ENCODE assay signal across 13 cellular contexts in genomic region chr17:41906465-41907184, GRCh38. TPM values are rescaled to one million over a fixed set of nuclear protein-coding genes. Genes with fewer than 3 reads are reported as not detected.
DNase-seq lines count a peak whose midpoint lies in the region; ATAC-seq, FAIRE-seq and TF ChIP-seq lines count a peak whose summit lies in the region.
"Had no signal": no experiment of that assay in that cellular context is flagged by ENCODE, and none has a peak within 500 bp of the region (broad histone marks: within the 10 kb centered on the region; RNA-seq: fewer than 3 reads in every experiment).

No MANE protein-coding gene starts in this region.

- no peak for FAIRE-seq in small intestine (lab: Jason Lieb, UNC)

- ATAC-seq in GM18868 (IDR thresholded peaks at IDR 0.05; ENCODE audit: unreplicated experiment) (no peak), HG03571 (IDR thresholded peaks at IDR 0.05; ENCODE audit: unreplicated experiment) (no peak)

- H3K27ac ChIP-seq in RWPE1 (peak overlapping the region; percentile 34), small intestine (ENCODE audit: low read depth in 1 of 2, low read length in 1 of 2) (peak overlapping the region; percentile 28 to 49), sigmoid colon (no peak overlapping the region)

- H3K27me3 ChIP-seq in small intestine (ENCODE audit: control insufficient read depth in 2 of 2, insufficient read depth in 2 of 2, low read length in 2 of 2) (no peaks in the 10 kb centered on the region), sigmoid colon (no peaks in the 10 kb centered on the region)
- H3K27me3 ChIP-seq: brain microvascular endothelial cell had no signal

- DNase-seq in EH (ENCODE audit: low read depth) (peak; percentile 60), RWPE1 (ENCODE audit: low spot score) (no peak), fibroblast of mammary gland (ENCODE audit: low read depth) (peak; percentile 66), small intestine (no peak), sigmoid colon (no peak)
- DNase-seq: activated naive CD4-positive, alpha-beta T cell; foreskin melanocyte; H9; NCI-H226; stimulated activated naive CD4-positive, alpha-beta T cell had no signal

- TF ChIP-seq POLR2A in sigmoid colon (IDR thresholded peaks at IDR 0.05): no peak

- H3K4me3 ChIP-seq in fibroblast of mammary gland (ENCODE audit: control insufficient read depth, low read depth, low read length) (no peak overlapping the region), small intestine (ENCODE audit: low read depth in 1 of 2, low read length in 2 of 2) (no peak overlapping the region), sigmoid colon (no peak overlapping the region)

- 81 to 90% (median 88%) methylated on average over 15 of the region's 15 CpGs for WGBS in small intestine, 3 donors
- 87 to 90% methylated on average over 15 of the region's 15 CpGs for WGBS in sigmoid colon, 2 donors

- no peak for TF ChIP-seq EP300 in sigmoid colon (IDR thresholded peaks at IDR 0.05)

- CTCF ChIA-PET in RWPE1 (lab: Yijun Ruan, JAX): interaction anchor here (0.6 kb wide), 1 partner anchor 146 kb away, joined by 3 read pairs; no protein-coding TSS in a partner anchor

- TF ChIP-seq CTCF in RWPE1 (conservative IDR thresholded peaks at IDR 0.05; ENCODE audit: low read depth): no peak
- TF ChIP-seq CTCF in fibroblast of mammary gland (conservative IDR thresholded peaks at IDR 0.05; ENCODE audit: control insufficient read depth, insufficient read depth, low read depth, low read length): no peak
- no peak for TF ChIP-seq CTCF in sigmoid colon (IDR thresholded peaks at IDR 0.05)

- H3K36me3 ChIP-seq in small intestine (ENCODE audit: control insufficient read depth in 2 of 2, insufficient read depth in 2 of 2, low read length in 2 of 2) (peaks cover 20 to 28% of the 10 kb centered on the region in 2 donors), sigmoid colon (peaks cover 29 to 98% (median 68%) of the 10 kb centered on the region in 4 donors)

- H3K9me3 ChIP-seq in small intestine (ENCODE audit: control insufficient read depth, low read depth): no peaks in the 10 kb centered on the region
- H3K9me3 ChIP-seq in sigmoid colon: no peaks in the 10 kb centered on the region

- intact Hi-C loops in sigmoid colon (cut with DNase I): no loop called here

- POLR2A ChIA-PET in RWPE1 (lab: Yijun Ruan, JAX; ENCODE audit: low non-redundant PET): no interaction called here

- peaks cover 6 to 9% of the 10 kb centered on the region in 2 donors for H3K4me1 ChIP-seq in small intestine (ENCODE audit: control insufficient read depth in 2 of 2, insufficient read depth in 1 of 2, low read depth in 1 of 2, low read length in 1 of 2)
- no peaks in the 10 kb centered on the region for H3K4me1 ChIP-seq in sigmoid colon

RNA-seq across cellular contexts. Expression of gene ACLY, which starts 12.1 kb away (rescaled TPM):
- polyA plus RNA-seq in small intestine (10 to 100 TPM; 44.0 to 55.6 (median 53.2) TPM), sigmoid colon (10 to 100 TPM; 27.0 to 55.1 (median 33.3) TPM)
- 10 to 100 TPM; 41.0 to 56.2 (median 44.7) TPM for total RNA-seq in sigmoid colon

RNA-seq across cellular contexts. Expression of gene ODAD4, which starts 23.8 kb away (rescaled TPM):
- polyA plus RNA-seq in small intestine (under 1 TPM in 1 of 3 donors, not detected in 2; 0.28 TPM), sigmoid colon (under 1 TPM in 1 of 3 donors, not detected in 2; 0.41 TPM)
- 1 to 10 TPM; 1.4 to 2.2 (median 1.6) TPM for total RNA-seq in sigmoid colon

RNA-seq across cellular contexts. Expression of gene KLHL11, which starts 41.4 kb away (rescaled TPM):
- polyA plus RNA-seq in small intestine (1 to 10 TPM in 1 of 3 donors, not detected in 2; 1.7 TPM), sigmoid colon (1 to 10 TPM in 1 of 3 donors, under 1 TPM in 1, not detected in 1; 0.46 to 2.0 TPM)
- total RNA-seq in sigmoid colon: 10 to 100 TPM; 16.1 to 21.6 (median 19.2) TPM

RNA-seq across cellular contexts. Expression of gene CNP, which starts 60.0 kb away (rescaled TPM):
- polyA plus RNA-seq in small intestine (10 to 100 TPM; 13.2 to 37.4 (median 19.5) TPM), sigmoid colon (10 to 100 TPM; 24.0 to 48.0 (median 25.2) TPM)
- 10 to 100 TPM; 52.0 to 71.3 (median 65.2) TPM for total RNA-seq in sigmoid colon

Comparison
In these comparisons a context has a peak if more than half of its experiments do, and no peak if none do; other contexts are left out.
1. DNase-seq: peak in EH (single experiment) and fibroblast of mammary gland (single experiment); none in RWPE1 (single experiment), small intestine (single experiment) and sigmoid colon (single experiment).
2. H3K27ac ChIP-seq: peak in RWPE1 (single experiment) and small intestine (2 of 2); none in sigmoid colon (0 of 4).